Comparison of ENCODE assay signal across 12 cellular contexts in the genomic region with DNA sequence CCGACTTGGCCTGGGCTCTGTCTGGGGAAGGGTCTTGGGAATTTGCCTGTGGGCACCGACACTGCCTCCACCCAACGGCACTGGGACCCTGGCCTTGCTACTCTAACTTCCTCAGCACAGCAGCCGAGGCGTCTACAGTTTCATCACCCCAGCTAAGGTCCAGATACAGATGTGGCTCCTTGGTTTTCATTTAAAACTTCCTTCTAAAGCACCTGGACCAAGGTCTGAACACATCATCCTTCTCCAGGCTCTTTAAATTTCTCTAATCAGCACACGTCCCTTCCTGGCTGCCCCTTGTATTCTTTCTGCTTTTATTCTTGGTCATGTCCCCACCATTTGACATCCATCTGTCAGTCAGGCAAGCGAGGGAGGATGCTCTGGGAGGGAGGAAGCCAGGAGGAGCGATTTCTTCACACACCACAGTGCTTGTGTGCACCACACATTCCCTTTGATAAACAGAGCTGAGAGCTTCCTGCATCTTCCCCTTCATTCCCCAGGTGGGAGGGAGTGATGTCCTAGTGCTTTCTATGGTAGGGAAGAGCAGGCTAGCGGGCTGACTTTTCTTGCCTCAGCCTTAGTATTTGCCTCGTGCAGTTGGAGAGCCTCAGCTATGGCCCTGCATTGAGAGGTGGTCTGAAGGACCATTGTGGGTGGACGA. TPM values are rescaled to one million over a fixed set of nuclear protein-coding genes. Genes with fewer than 3 reads are reported as not detected.
A peak's percentile ranks its signal among the peaks of the same experiment; 100 is the strongest.
DNase-seq lines count a peak whose midpoint lies in the region; ATAC-seq and TF ChIP-seq lines count a peak whose summit lies in the region.
"Had no signal": no experiment of that assay in that cellular context is flagged by ENCODE, and none has a peak within 500 bp of the region (broad histone marks: within the 10 kb centered on the region; RNA-seq: fewer than 3 reads in every experiment).

No MANE protein-coding gene starts in this region.

- H3K4me1 Mint-ChIP-seq in activated naive CD4-positive, alpha-beta T cell treated with anti-CD3 and anti-CD28 coated beads, Interleukin-2, amount 10 ng/mL, durations not matched to agents 7 days and 5 days: peaks cover 88% of the 10 kb centered on the region

- intact Hi-C loops in tibial artery (cut with DNase I; ENCODE audit: low total_unique reads): loop anchor here (10.0 kb wide), 2 partner anchors 237 to 997 kb away; a partner anchor contains a TSS

- no peak overlapping the region for H4K8ac ChIP-seq in mesenchymal stem cell (ENCODE audit: low read length)

- no peaks in the 10 kb centered on the region for H3K79me1 ChIP-seq in mesenchymal stem cell (replicated peaks; ENCODE audit: low read length, poor library complexity, severe bottlenecking)

- no peak overlapping the region for H2BK15ac ChIP-seq in mesenchymal stem cell (ENCODE audit: low read depth, poor library complexity, severe bottlenecking)

- H3K9ac ChIP-seq in mesenchymal stem cell (ENCODE audit: low read length): no peak overlapping the region
- H3K9ac ChIP-seq: neural progenitor cell had no signal

- H2BK120ac ChIP-seq in mesenchymal stem cell (ENCODE audit: low read depth, low read length): no peak overlapping the region

- H3K27me3 Mint-ChIP-seq in activated naive CD4-positive, alpha-beta T cell treated with anti-CD3 and anti-CD28 coated beads, Interleukin-2, amount 10 ng/mL, durations not matched to agents 7 days and 5 days: no peaks in the 10 kb centered on the region

- no peak overlapping the region for H3K27ac ChIP-seq in mesenchymal stem cell (ENCODE audit: low read length, poor library complexity, severe bottlenecking)
- H3K27ac ChIP-seq in tibial artery: peak overlapping the region; percentile 93 to 94
- H3K27ac ChIP-seq: neural progenitor cell, WERI-Rb-1 had no signal

- DNase-seq in activated effector memory CD4-positive, alpha-beta T cell treated with anti-CD3 and anti-CD28 coated beads, Interleukin-2, amount 50 U/mL, for 16 hours: peak; percentile 55
- no peak for DNase-seq in activated effector memory CD4-positive, alpha-beta T cell treated with Interleukin-2 at 50 U/mL for 16 hours
- DNase-seq in activated naive CD4-positive, alpha-beta T cell treated with anti-CD3 and anti-CD28 coated beads, Interleukin-2, amount 10 ng/mL, durations not matched to agents 7 days and 5 days: no peak
- DNase-seq in mesenchymal stem cell: peak; percentile 44
- DNase-seq in tibial artery: no peak
- DNase-seq: amygdala, NCI-H2171 treated with DMSO at 0.1 percent for 48 hours, WERI-Rb-1 had no signal

- H3K36me3 Mint-ChIP-seq in activated naive CD4-positive, alpha-beta T cell treated with anti-CD3 and anti-CD28 coated beads, Interleukin-2, amount 10 ng/mL, durations not matched to agents 7 days and 5 days: peaks cover 82% of the 10 kb centered on the region

- ATAC-seq in HG03159 (IDR thresholded peaks at IDR 0.05; ENCODE audit: unreplicated experiment) (no peak), HG03520 (IDR thresholded peaks at IDR 0.05; ENCODE audit: unreplicated experiment) (no peak), GM19455 (IDR thresholded peaks at IDR 0.05; ENCODE audit: unreplicated experiment) (no peak)

- H3K4me3 ChIP-seq in mesenchymal stem cell (ENCODE audit: insufficient read depth in 1 of 2, low read depth in 1 of 2, low read length in 2 of 2) (no peak overlapping the region), tibial artery (peak overlapping the region in 1 of 2 donors; percentile 25)
- H3K4me3 ChIP-seq: neural progenitor cell had no signal

- no peak overlapping the region for H2AFZ ChIP-seq in mesenchymal stem cell (ENCODE audit: low read depth, low read length)

- H3K36me3 ChIP-seq in mesenchymal stem cell (ENCODE audit: control insufficient read depth in 1 of 2, insufficient read depth in 2 of 2, low read depth in 1 of 2, low read length in 2 of 2) (peaks cover 15 to 20% of the 10 kb centered on the region in 2 experiments), tibial artery (peaks cover 23 to 42% (median 33%) of the 10 kb centered on the region in 3 donors)
- H3K36me3 ChIP-seq: neural progenitor cell had no signal

- H3K4me1 ChIP-seq in mesenchymal stem cell (ENCODE audit: control insufficient read depth, insufficient read depth, low read depth, low read length): peaks cover 10% of the 10 kb centered on the region
- H3K4me1 ChIP-seq in tibial artery: peaks cover 0 to 98% (median 64%) of the 10 kb centered on the region in 4 donors

- no peak for TF ChIP-seq CTCF in tibial artery (IDR thresholded peaks at IDR 0.05)

- H3K4me3 Mint-ChIP-seq in activated naive CD4-positive, alpha-beta T cell treated with anti-CD3 and anti-CD28 coated beads, Interleukin-2, amount 10 ng/mL, durations not matched to agents 7 days and 5 days: peak overlapping the region; percentile 3
- H3K4me3 Mint-ChIP-seq: neural progenitor cell had no signal

- no peak overlapping the region for H3K18ac ChIP-seq in mesenchymal stem cell (ENCODE audit: low read depth in 1 of 2, low read length in 2 of 2)

- WGBS in mesenchymal stem cell: 88% methylated on average over 10 of the region's 11 CpGs

- no peak overlapping the region for H2AK5ac ChIP-seq in mesenchymal stem cell (ENCODE audit: low read length, severe bottlenecking)

- peak overlapping the region; percentile 77 for H3K27ac Mint-ChIP-seq in activated naive CD4-positive, alpha-beta T cell treated with anti-CD3 and anti-CD28 coated beads, Interleukin-2, amount 10 ng/mL, durations not matched to agents 7 days and 5 days
- H3K27ac Mint-ChIP-seq: neural progenitor cell had no signal

- CTCF ChIA-PET in activated naive CD4-positive, alpha-beta T cell treated with anti-CD3 and anti-CD28 coated beads, Interleukin-2, amount 10 ng/mL, durations not matched to agents 7 days and 5 days (lab: Charles Lee): interaction anchor here (1.0 to 13.7 kb wide), 15 partner anchors 9 to 473 kb away, joined by 3 to 96 read pairs (median 5); no protein-coding TSS in a partner anchor

- no peak overlapping the region for H3K4me2 ChIP-seq in mesenchymal stem cell (ENCODE audit: low read length, poor library complexity, severe bottlenecking)
- H3K4me2 ChIP-seq: neural progenitor cell had no signal

- no peak overlapping the region for H3K4ac ChIP-seq in mesenchymal stem cell (ENCODE audit: low read depth in 1 of 2, low read length in 2 of 2)

- no peak overlapping the region for H3K14ac ChIP-seq in mesenchymal stem cell (ENCODE audit: low read length in 2 of 2)

- H3K23ac ChIP-seq in mesenchymal stem cell (ENCODE audit: low read length in 2 of 2): no peak overlapping the region

- peaks cover 3% of the 10 kb centered on the region for H3K9me3 Mint-ChIP-seq in activated naive CD4-positive, alpha-beta T cell treated with anti-CD3 and anti-CD28 coated beads, Interleukin-2, amount 10 ng/mL, durations not matched to agents 7 days and 5 days
- H3K9me3 Mint-ChIP-seq: neural progenitor cell had no signal

- H4K91ac ChIP-seq in mesenchymal stem cell (ENCODE audit: low read length): no peak overlapping the region

- H3K9me3 ChIP-seq in mesenchymal stem cell (ENCODE audit: control insufficient read depth, low read length): peaks cover 8% of the 10 kb centered on the region
- H3K9me3 ChIP-seq in tibial artery: no peaks in the 10 kb centered on the region

- peaks cover 0 to 22% of the 10 kb centered on the region in 2 experiments for H3K27me3 ChIP-seq in mesenchymal stem cell (ENCODE audit: control insufficient read depth in 1 of 2, insufficient read depth in 1 of 2, low read length in 2 of 2)
- H3K27me3 ChIP-seq in tibial artery: no peaks in the 10 kb centered on the region

- no peak overlapping the region for H2BK12ac ChIP-seq in mesenchymal stem cell (ENCODE audit: low read length in 2 of 2)

- H2BK5ac ChIP-seq in mesenchymal stem cell (ENCODE audit: low read depth, low read length, poor library complexity, severe bottlenecking): no peak overlapping the region

RNA-seq across cellular contexts. Expression of a gene that starts 6.9 kb away (rescaled TPM):
- polyA plus RNA-seq in mesenchymal stem cell (2013, experiment 1 of 2): 76.4 TPM
- 77.4 TPM for polyA plus RNA-seq in mesenchymal stem cell (2013, experiment 2 of 2)

Comparison
In these comparisons a context has a peak if more than half of its experiments do, and no peak if none do; other contexts are left out.
1. DNase-seq: peak in activated effector memory CD4-positive, alpha-beta T cell treated with anti-CD3 and anti-CD28 coated beads, Interleukin-2, amount 50 U/mL, for 16 hours (single experiment) and mesenchymal stem cell (single experiment); none in activated effector memory CD4-positive, alpha-beta T cell treated with Interleukin-2 at 50 U/mL for 16 hours (single experiment), activated naive CD4-positive, alpha-beta T cell treated with anti-CD3 and anti-CD28 coated beads, Interleukin-2, amount 10 ng/mL, durations not matched to agents 7 days and 5 days (single experiment) and tibial artery (0 of 2).